Comparison of ENCODE assay signal across 7 cellular contexts in genomic region chr9:95568735-95569134, GRCh38. TPM values are rescaled to one million over a fixed set of nuclear protein-coding genes. Genes with fewer than 3 reads are reported as not detected.
DNase-seq lines count a peak whose midpoint lies in the region; ATAC-seq, FAIRE-seq and TF ChIP-seq lines count a peak whose summit lies in the region.
"Not testable (repeated sequence)": the region's sequence is repeated elsewhere in the genome, so short reads cannot be mapped to it uniquely, and the experiment has no call there.
"Had no signal": no experiment of that assay in that cellular context is flagged by ENCODE, and none has a peak within 500 bp of the region (broad histone marks: within the 10 kb centered on the region; RNA-seq: fewer than 3 reads in every experiment).

No MANE protein-coding gene starts in this region.

- not testable (repeated sequence) for H3K4me1 Mint-ChIP-seq in glutamatergic neuron (ENCODE audit: low read depth, unreplicated experiment)

- not testable (repeated sequence) for H3K4me2 ChIP-seq in A549; neuronal stem cell (ENCODE audit: insufficient read depth, low read length, poor library complexity, severe bottlenecking)

- not testable (repeated sequence) for H4K91ac ChIP-seq in neuronal stem cell (ENCODE audit: low read depth, low read length, poor library complexity)

- not testable (repeated sequence) for TF ChIP-seq CTCF in A549 (IDR thresholded peaks at IDR 0.05); bronchial epithelial cell (IDR thresholded peaks at IDR 0.05; ENCODE audit: insufficient read depth, low read length, severe bottlenecking); glutamatergic neuron (IDR thresholded peaks at IDR 0.05; ENCODE audit: partially characterized antibody, unreplicated experiment); testis (IDR thresholded peaks at IDR 0.05)

- not testable (repeated sequence) for H2BK5ac ChIP-seq in neuronal stem cell (ENCODE audit: low read length)

- not testable (repeated sequence) for ATAC-seq in A549

- intact Hi-C loops in testis (cut with DNase I; ENCODE audit: low total_unique reads): not testable (repeated sequence)

- H3K18ac ChIP-seq in neuronal stem cell (ENCODE audit: low read length): not testable (repeated sequence)

- H3K9me3 Mint-ChIP-seq in glutamatergic neuron (ENCODE audit: unreplicated experiment): not testable (repeated sequence)

- H3K9ac ChIP-seq in neuronal stem cell (ENCODE audit: low read depth, low read length, poor library complexity): not testable (repeated sequence)

- not testable (repeated sequence) for H4K8ac ChIP-seq in neuronal stem cell (ENCODE audit: low read depth, low read length)

- H3K27me3 ChIP-seq in bronchial epithelial cell (ENCODE audit: control insufficient read depth, insufficient read depth, low read length); neuronal stem cell (ENCODE audit: control insufficient read depth in 3 of 3, insufficient read depth in 3 of 3, low read depth in 1 of 3, low read length in 3 of 3); testis: not testable (repeated sequence)

- H2BK15ac ChIP-seq in neuronal stem cell (ENCODE audit: low read length): peak overlapping the region; percentile 94

- not testable (repeated sequence) for TF ChIP-seq EP300 in A549 (IDR thresholded peaks at IDR 0.05)

- H3K4me3 Mint-ChIP-seq in glutamatergic neuron (ENCODE audit: unreplicated experiment): peak overlapping the region; percentile 30

- TF ChIP-seq POLR2A in A549 (IDR thresholded peaks at IDR 0.05; ENCODE audit: low read length); testis (IDR thresholded peaks at IDR 0.05): not testable (repeated sequence)

- H2AFZ ChIP-seq in neuronal stem cell (ENCODE audit: low read length): not testable (repeated sequence)

- not testable (repeated sequence) for H3K23ac ChIP-seq in neuronal stem cell (ENCODE audit: low read depth, low read length, poor library complexity)

- not testable (repeated sequence) for H3K9me3 ChIP-seq in A549; neuronal stem cell (replicated peaks in 1 of 2; ENCODE audit: control insufficient read depth in 2 of 2, insufficient read depth in 1 of 2, low read depth in 1 of 2, low read length in 2 of 2); testis

- not testable (repeated sequence) for H3K14ac ChIP-seq in neuronal stem cell (ENCODE audit: low read length)

- not testable (repeated sequence) for TF ChIP-seq RAD21 in A549 (conservative IDR thresholded peaks at IDR 0.05 in 1 of 2, IDR thresholded peaks at IDR 0.05 in 1 of 2)

- H3K4me1 ChIP-seq in A549, testis: not testable (repeated sequence)
- H3K4me1 ChIP-seq in neuronal stem cell (ENCODE audit: control insufficient read depth in 2 of 2, insufficient read depth in 1 of 2, low read depth in 1 of 2, low read length in 2 of 2): peaks cover 10 to 21% of the 10 kb centered on the region in 2 donors

- not testable (repeated sequence) for H3K79me1 ChIP-seq in neuronal stem cell (ENCODE audit: low read depth, low read length)

- FAIRE-seq in A549 (lab: Jason Lieb, UNC): not testable (repeated sequence)
- FAIRE-seq in bronchial epithelial cell (lab: Jason Lieb, UNC): peak; percentile 13

- H2AK5ac ChIP-seq in neuronal stem cell (ENCODE audit: low read depth, low read length): peak overlapping the region; percentile 6

- H3K4ac ChIP-seq in neuronal stem cell (ENCODE audit: low read length): not testable (repeated sequence)

- not testable (repeated sequence) for H3K27ac Mint-ChIP-seq in glutamatergic neuron (ENCODE audit: unreplicated experiment)

- WGBS in A549 (ENCODE audit: missing lambda C conversion rate): 77% methylated on average over 10 of the region's 10 CpGs
- no CpG with 5 or more reads among the region's 10 CpGs for WGBS in neuronal stem cell (ENCODE audit: extremely low coverage in 2 of 2, insufficient read length in 2 of 2, insufficient replicate concordance in 1 of 2), 2 donors
- WGBS in testis, 2 donors: 59 to 77% methylated on average over 10 of the region's 10 CpGs

- not testable (repeated sequence) for H3K36me3 Mint-ChIP-seq in glutamatergic neuron (ENCODE audit: unreplicated experiment)

- POLR2A ChIA-PET in A549 (lab: Yijun Ruan, JAX): not testable (repeated sequence)

- not testable (repeated sequence) for H3K4me3 ChIP-seq in A549; bronchial epithelial cell (ENCODE audit: low read depth, low read length); neuronal stem cell (ENCODE audit: low read length in 2 of 2)
- peak overlapping the region in 1 of 2 donors; percentile 44 for H3K4me3 ChIP-seq in testis

- peak in 1 of 2 experiments; percentile 10 for DNase-seq in A549 (ENCODE audit: low read depth in 1 of 2, low spot score in 1 of 2)
- DNase-seq in NAMALWA (ENCODE audit: low spot score): peak; percentile 7
- DNase-seq in bronchial epithelial cell (ENCODE audit: low read depth); glutamatergic neuron; neuronal stem cell (ENCODE audit: low spot score): not testable (repeated sequence)
- peak; percentile 80 for DNase-seq in testis

- not testable (repeated sequence) for H2BK120ac ChIP-seq in neuronal stem cell (ENCODE audit: low read depth, low read length)

- H3K27ac ChIP-seq in A549; neuronal stem cell (replicated peaks; ENCODE audit: low read length); testis: not testable (repeated sequence)

- not testable (repeated sequence) for H2BK12ac ChIP-seq in neuronal stem cell (ENCODE audit: low read length)

- CTCF ChIA-PET in A549 (lab: Yijun Ruan, JAX): interaction anchor here (0.9 kb wide), 1 partner anchor 303 kb away, joined by 3 read pairs; no protein-coding TSS in a partner anchor

- not testable (repeated sequence) for H3K27me3 Mint-ChIP-seq in glutamatergic neuron (ENCODE audit: unreplicated experiment)

- H3K36me3 ChIP-seq in bronchial epithelial cell (ENCODE audit: control insufficient read depth, insufficient read depth, low read length); neuronal stem cell (replicated peaks in 1 of 2; ENCODE audit: control insufficient read depth in 2 of 2, insufficient read depth in 2 of 2, low read length in 2 of 2); testis (ENCODE audit: low read depth, missing control alignments): not testable (repeated sequence)

TF ChIP-seq in A549, 52 proteins besides CTCF, POLR2A, EP300 and RAD21:
- peak; percentile 96 for TF ChIP-seq MAFK (IDR thresholded peaks at IDR 0.05; ENCODE audit: partially characterized antibody)

RNA-seq across cellular contexts. Expression of gene PTCH1, which starts 52.0 kb away (rescaled TPM):
- 4.8 and 7.7 TPM in 2 replicates for polyA plus RNA-seq in A549 (2011; rRNA removed)
- polyA plus RNA-seq in A549 (2012; cell fraction: cytosol; rRNA removed): 2.9 and 4.8 TPM in 2 replicates
- polyA plus RNA-seq in A549 (2012; cell fraction: nucleus; rRNA removed): 8.1 and 8.2 TPM in 2 replicates
- 1.6 to 1.9 TPM (median 1.9 TPM) in 3 replicates for polyA plus RNA-seq in A549 (2017; fragmentation: RNase III; extraction: RNeasy Plus Mini Kit Qiagen cat#74134 plus additional on column Dnase treatment)
- 11.4 and 19.0 TPM in 2 replicates for polyA minus RNA-seq in A549 (2011; rRNA and poly(A)+ RNA removed)
- 0.64 and 1.6 TPM in 2 replicates for total RNA-seq in bronchial epithelial cell
- total RNA-seq in glutamatergic neuron (ENCODE audit: unreplicated experiment): 104 TPM
- polyA plus RNA-seq in neuronal stem cell (2013, experiment 1 of 2): 18.4 TPM
- polyA plus RNA-seq in neuronal stem cell (2013, experiment 2 of 2): 18.9 TPM
- total RNA-seq in testis: 100 to 1,000 TPM in 1 of 2 donors, 10 to 100 TPM in 1; 93.5 to 127 TPM
- 51.1 TPM for polyA plus RNA-seq in testis (ENCODE audit: insufficient read depth, low read depth, low replicate concordance)
- polyA plus RNA-seq: CD14-positive monocyte had no signal

Comparison
In these comparisons a context has a peak if more than half of its experiments do, and no peak if none do; other contexts are left out.
1. RNA of gene PTCH1, which starts 52.0 kb away (total RNA-seq): 93.5 to 127 TPM in testis and 104 TPM in glutamatergic neuron (single experiment); 0.64 to 1.6 TPM in bronchial epithelial cell; every median in the first group is over 10 times any median in the second.